Comparison of ENCODE assay signal across 9 cellular contexts in genomic region chr6:166757226-166758135, GRCh38.
DNase-seq lines count a peak whose midpoint lies in the region; ATAC-seq and TF ChIP-seq lines count a peak whose summit lies in the region.
"Had no signal": no experiment of that assay in that cellular context is flagged by ENCODE, and none has a peak within 500 bp of the region (broad histone marks: within the 10 kb centered on the region; RNA-seq: fewer than 3 reads in every experiment).

No MANE protein-coding gene starts in this region.

- POLR2A ChIA-PET in CD8-positive, alpha-beta memory T cell (lab: Charles Lee): interaction anchor here (0.5 kb wide), 1 partner anchor 289 kb away, joined by 3 read pairs; no protein-coding TSS in a partner anchor

- no peaks in the 10 kb centered on the region for H3K9me3 ChIP-seq in CD8-positive, alpha-beta memory T cell (ENCODE audit: low read length)
- H3K9me3 ChIP-seq: neutrophil had no signal

- DNase-seq in CD8-positive, alpha-beta memory T cell: no peak
- DNase-seq in NCI-H1105 (lab: John Stamatoyannopoulos, UW) (peak; percentile 93), chondrocyte (ENCODE audit: low spot score) (no peak), nephron progenitor cell (peak; percentile 50), COR-L47 (lab: John Stamatoyannopoulos, UW) (no peak), dermis blood vessel endothelial cell (no peak), NCI-H446 (lab: John Stamatoyannopoulos, UW) (no peak)

- peaks cover 12 to 51% of the 10 kb centered on the region in 2 donors for H3K27me3 Mint-ChIP-seq in CD8-positive, alpha-beta memory T cell
- H3K27me3 Mint-ChIP-seq in chondrocyte (ENCODE audit: low read depth) (peaks cover 4% of the 10 kb centered on the region), nephron progenitor cell (ENCODE audit: low read depth, poor library complexity) (peaks cover 23% of the 10 kb centered on the region)

- H3K27me3 ChIP-seq in CD8-positive, alpha-beta memory T cell (ENCODE audit: insufficient read depth, low read length, poor library complexity, severe bottlenecking): peaks cover 5% of the 10 kb centered on the region
- H3K27me3 ChIP-seq: neutrophil had no signal

- peaks cover 20% of the 10 kb centered on the region for H3K4me1 ChIP-seq in CD8-positive, alpha-beta memory T cell (ENCODE audit: insufficient read depth, low read length)

- H3K36me3 ChIP-seq in CD8-positive, alpha-beta memory T cell (ENCODE audit: insufficient read depth, low read length): no peaks in the 10 kb centered on the region

- H3K27ac ChIP-seq in CD8-positive, alpha-beta memory T cell (ENCODE audit: low read depth, low read length): no peak overlapping the region

- TF ChIP-seq CTCF in chondrocyte (IDR thresholded peaks at IDR 0.05) (no peak), nephron progenitor cell (IDR thresholded peaks at IDR 0.05) (no peak)

- H3K4me1 Mint-ChIP-seq in CD8-positive, alpha-beta memory T cell: peaks cover 23 to 36% (median 34%) of the 10 kb centered on the region in 3 donors
- H3K4me1 Mint-ChIP-seq in chondrocyte (ENCODE audit: low read depth) (peaks cover 18% of the 10 kb centered on the region), nephron progenitor cell (peaks cover 50% of the 10 kb centered on the region)

- H3K4me3 ChIP-seq in CD8-positive, alpha-beta memory T cell (ENCODE audit: low read length): peak overlapping the region; percentile 14

- peaks cover 0 to 2% (median 0%) of the 10 kb centered on the region in 3 donors for H3K36me3 Mint-ChIP-seq in CD8-positive, alpha-beta memory T cell
- H3K36me3 Mint-ChIP-seq in chondrocyte (ENCODE audit: low read depth) (no peaks in the 10 kb centered on the region), nephron progenitor cell (ENCODE audit: low read depth) (no peaks in the 10 kb centered on the region)

- CTCF ChIA-PET in CD8-positive, alpha-beta memory T cell (lab: Charles Lee): interaction anchor here (0.7 to 2.4 kb wide), 2 partner anchors 14 to 17 kb away, joined by 3 to 6 read pairs; no protein-coding TSS in a partner anchor

- no peaks in the 10 kb centered on the region for H3K9me3 Mint-ChIP-seq in CD8-positive, alpha-beta memory T cell
- H3K9me3 Mint-ChIP-seq in chondrocyte (ENCODE audit: low read depth): no peaks in the 10 kb centered on the region
- no peaks in the 10 kb centered on the region for H3K9me3 Mint-ChIP-seq in nephron progenitor cell

- H3K27ac Mint-ChIP-seq in CD8-positive, alpha-beta memory T cell: peak overlapping the region in 3 of 8 donors; percentile 29 to 74 (median 73)
- H3K27ac Mint-ChIP-seq in chondrocyte (ENCODE audit: unreplicated experiment) (peak overlapping the region; percentile 4), nephron progenitor cell (peak overlapping the region; percentile 14)

- H3K4me3 Mint-ChIP-seq in CD8-positive, alpha-beta memory T cell: peak overlapping the region in 4 of 7 donors; percentile 6 to 73 (median 64)
- peak overlapping the region; percentile 59 for H3K4me3 Mint-ChIP-seq in chondrocyte (ENCODE audit: unreplicated experiment)
- peak overlapping the region; percentile 75 for H3K4me3 Mint-ChIP-seq in nephron progenitor cell

- no peak for ATAC-seq in HG03196 (IDR thresholded peaks at IDR 0.05; ENCODE audit: unreplicated experiment)

Comparison
In these comparisons a context has a peak if more than half of its experiments do, and no peak if none do; other contexts are left out.
1. DNase-seq: peak in NCI-H1105 (single experiment) and nephron progenitor cell (single experiment); none in CD8-positive, alpha-beta memory T cell (0 of 5), chondrocyte (single experiment), COR-L47 (single experiment), dermis blood vessel endothelial cell (single experiment) and NCI-H446 (0 of 2).
2. Peak in every context shown above with its lines, with median percentiles within 50 percentile points of each other: H3K4me3 Mint-ChIP-seq.